11 cellular contexts compared by ENCODE assay signal in genomic region chr3:59127071-59127470, GRCh38.
A peak's percentile ranks its signal among the peaks of the same experiment; 100 is the strongest.
DNase-seq lines count a peak whose midpoint lies in the region; TF ChIP-seq lines count a peak whose summit lies in the region.
"Had no signal": no experiment of that assay in that cellular context is flagged by ENCODE, and none has a peak within 500 bp of the region (broad histone marks: within the 10 kb centered on the region; RNA-seq: fewer than 3 reads in every experiment).

No MANE protein-coding gene starts in this region.

- TF ChIP-seq POLR2A in esophagus squamous epithelium (IDR thresholded peaks at IDR 0.05): no peak

- CTCF ChIA-PET in RWPE1 (lab: Yijun Ruan, JAX): no interaction called here

- H3K4me1 ChIP-seq in esophagus squamous epithelium (peaks cover 0 to 54% (median 12%) of the 10 kb centered on the region in 3 donors), osteoblast (ENCODE audit: insufficient read depth, low read length) (peaks cover 10% of the 10 kb centered on the region)
- H3K4me1 ChIP-seq: right atrium auricular region had no signal

- H3K36me3 ChIP-seq in esophagus squamous epithelium (no peaks in the 10 kb centered on the region), osteoblast (ENCODE audit: insufficient read depth, low read length) (no peaks in the 10 kb centered on the region)
- H3K36me3 ChIP-seq: right atrium auricular region had no signal

- TF ChIP-seq CTCF in RWPE1 (conservative IDR thresholded peaks at IDR 0.05; ENCODE audit: low read depth) (no peak), esophagus squamous epithelium (IDR thresholded peaks at IDR 0.05) (no peak), osteoblast (IDR thresholded peaks at IDR 0.05; ENCODE audit: extremely low read depth, low read depth, low read length) (no peak)

- H3K27ac ChIP-seq in RWPE1: no peak overlapping the region
- peak overlapping the region in 3 of 4 donors; percentile 56 to 81 (median 74) for H3K27ac ChIP-seq in esophagus squamous epithelium
- H3K27ac ChIP-seq in osteoblast (ENCODE audit: low read depth, low read length): peak overlapping the region; percentile 5
- H3K27ac ChIP-seq: right atrium auricular region had no signal

- POLR2A ChIA-PET in RWPE1 (lab: Yijun Ruan, JAX; ENCODE audit: low non-redundant PET): no interaction called here

- no peak overlapping the region for H3K4me2 ChIP-seq in osteoblast (ENCODE audit: insufficient read depth, low read length)

- H3K4me3 ChIP-seq in esophagus squamous epithelium (no peak overlapping the region), osteoblast (ENCODE audit: insufficient read depth, low read length) (no peak overlapping the region)
- H3K4me3 ChIP-seq: right atrium auricular region had no signal

- H3K79me2 ChIP-seq in osteoblast (ENCODE audit: insufficient read depth, low read length): no peaks in the 10 kb centered on the region

- H4K20me1 ChIP-seq in osteoblast (ENCODE audit: insufficient read depth, low read length): no peaks in the 10 kb centered on the region

- no peaks in the 10 kb centered on the region for H3K9me3 ChIP-seq in esophagus squamous epithelium
- H3K9me3 ChIP-seq in osteoblast (ENCODE audit: low read depth, low read length): no peaks in the 10 kb centered on the region
- H3K9me3 ChIP-seq: right atrium auricular region had no signal

- no peak overlapping the region for H2AFZ ChIP-seq in osteoblast (ENCODE audit: low read length)

- intact Hi-C loops in esophagus squamous epithelium (cut with DNase I): no loop called here

- H3K27me3 ChIP-seq in esophagus squamous epithelium (no peaks in the 10 kb centered on the region), osteoblast (ENCODE audit: insufficient read depth, low read length) (no peaks in the 10 kb centered on the region)
- H3K27me3 ChIP-seq: right atrium auricular region had no signal

- DNase-seq in EH (ENCODE audit: low read depth) (peak; percentile 95), RWPE1 (ENCODE audit: low spot score) (peak; percentile 41), esophagus squamous epithelium (lab: John Stamatoyannopoulos, UW) (no peak), osteoblast (ENCODE audit: insufficient read length, low spot score, missing footprints) (peak; percentile 96), NCI-H82 treated with DMSO at 0.1 percent for 48 hours (lab: John Stamatoyannopoulos, UW; ENCODE audit: unreplicated experiment) (no peak), DMS153 (lab: John Stamatoyannopoulos, UW) (no peak), NCI-H526 (lab: John Stamatoyannopoulos, UW) (no peak), GM19238 (ENCODE audit: insufficient read length, low spot score) (no peak)
- DNase-seq: activated T-cell treated with anti-CD3 and anti-CD28 coated beads, Interleukin-2, amount 50 U/mL, for 48 hours; NCI-H1694 had no signal

Comparison
In these comparisons a context has a peak if more than half of its experiments do, and no peak if none do; other contexts are left out.
1. DNase-seq: peak in EH (single experiment), RWPE1 (single experiment) and osteoblast (single experiment); none in esophagus squamous epithelium (single experiment), NCI-H82 treated with DMSO at 0.1 percent for 48 hours (single experiment), DMS153 (single experiment), NCI-H526 (0 of 2) and GM19238 (single experiment).